In the genomic region with DNA sequence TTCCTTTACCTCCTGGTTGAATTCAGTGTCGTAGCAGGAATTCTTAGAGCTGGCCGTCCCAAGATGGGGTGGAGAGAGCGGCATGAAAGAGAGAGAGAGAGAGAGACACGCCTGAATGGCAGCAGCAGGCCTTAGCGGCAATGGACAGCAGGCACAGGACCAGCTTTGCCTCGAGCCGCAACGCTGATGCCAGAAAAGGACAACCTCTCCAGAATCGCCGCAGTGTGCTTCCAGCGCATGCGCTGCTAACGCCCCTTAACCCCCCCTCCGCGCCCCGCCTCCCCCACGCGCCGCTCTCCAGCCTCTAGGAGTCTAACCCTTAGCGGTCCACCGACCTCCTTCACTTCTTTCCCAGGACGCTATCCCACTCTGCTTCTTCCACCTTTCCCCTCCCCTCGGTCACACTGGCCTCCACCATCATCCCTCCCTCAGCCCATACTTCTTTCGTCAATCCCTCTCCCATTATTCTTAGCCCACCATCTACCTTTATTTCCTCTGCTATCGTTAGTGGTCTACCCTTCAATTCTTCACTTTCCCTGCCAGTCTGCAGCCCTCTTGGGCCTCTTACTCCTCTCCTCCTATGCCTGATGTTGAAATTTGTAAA, we compare ENCODE assay signal across 7 cellular contexts. TPM values are rescaled to one million over a fixed set of nuclear protein-coding genes. Genes with fewer than 3 reads are reported as not detected.
DNase-seq lines count a peak whose midpoint lies in the region; ATAC-seq and TF ChIP-seq lines count a peak whose summit lies in the region.

No MANE protein-coding gene starts in this region.

- DNase-seq in LoVo (ENCODE audit: low spot score) = peak; percentile 76
- DNase-seq in RWPE2 (ENCODE audit: low spot score) = peak; percentile 62
- DNase-seq in activated T-helper 9 cell treated with anti-CD3 and anti-CD28 coated beads, Interleukin-2, amount 50 U/mL, for 16 hours (ENCODE audit: low read depth) = peak; percentile 52
- peak; percentile 82 for DNase-seq in fibroblast of the aortic adventitia (ENCODE audit: low read depth)
- DNase-seq in stimulated activated naive CD4-positive, alpha-beta T cell (lab: John Stamatoyannopoulos, UW) = peak; percentile 5 to 58 (median 44)

- peak overlapping the region; percentile 94 to 96 (median 94) for H3K4me3 Mint-ChIP-seq in nephron

- peaks cover 2% of the 10 kb centered on the region for H3K9me3 Mint-ChIP-seq in nephron

- H3K36me3 Mint-ChIP-seq in nephron (ENCODE audit: low read depth) = peaks cover 8% of the 10 kb centered on the region

- peak; percentile 34 for ATAC-seq in GM18867 (IDR thresholded peaks at IDR 0.05; ENCODE audit: unreplicated experiment)
- ATAC-seq in RWPE2 (ENCODE audit: low read depth) = peak; percentile 53

- no peak for TF ChIP-seq CTCF in RWPE2 (IDR thresholded peaks at IDR 0.05; ENCODE audit: poor library complexity, severe bottlenecking)
- no peak for TF ChIP-seq CTCF in fibroblast of the aortic adventitia (IDR thresholded peaks at IDR 0.05; ENCODE audit: insufficient read depth, low read length)
- no peak for TF ChIP-seq CTCF in nephron (IDR thresholded peaks at IDR 0.05; ENCODE audit: unreplicated experiment in 3 of 3)

- H3K9me3 ChIP-seq in RWPE2 (ENCODE audit: severe bottlenecking) = no peaks in the 10 kb centered on the region

- H3K4me3 ChIP-seq in RWPE2 (ENCODE audit: severe bottlenecking) (peak overlapping the region; percentile 96), fibroblast of the aortic adventitia (ENCODE audit: low read depth, low read length) (peak overlapping the region; percentile 77)

- no peaks in the 10 kb centered on the region for H3K27me3 ChIP-seq in RWPE2 (ENCODE audit: insufficient read depth, poor library complexity, severe bottlenecking)

- peaks cover 5% of the 10 kb centered on the region for H3K4me1 Mint-ChIP-seq in nephron

- peak overlapping the region; percentile 86 for H3K27ac ChIP-seq in RWPE2 (ENCODE audit: poor library complexity, severe bottlenecking)

- no peaks in the 10 kb centered on the region for H3K27me3 Mint-ChIP-seq in nephron (ENCODE audit: low read depth)

- peak overlapping the region; percentile 96 to 99 (median 99) for H3K27ac Mint-ChIP-seq in nephron

- H3K4me1 ChIP-seq in RWPE2 (ENCODE audit: insufficient read depth, poor library complexity, severe bottlenecking) = peaks cover 4% of the 10 kb centered on the region

- peaks cover 11% of the 10 kb centered on the region for H3K36me3 ChIP-seq in RWPE2 (ENCODE audit: low read depth)

RNA-seq across cellular contexts. Expression of a gene that starts 10.5 kb away (rescaled TPM):
- total RNA-seq in fibroblast of the aortic adventitia (ENCODE audit: low replicate concordance) = not detected in 2 replicates

Comparison
In these comparisons a context has a peak if more than half of its experiments do, and no peak if none do; other contexts are left out.
1. Peak in every context shown above with its lines: DNase-seq, ATAC-seq, H3K4me3 ChIP-seq and H3K27ac ChIP-seq.